Comparison of ENCODE assay signal across 8 cellular contexts in genomic region chr9:136787690-136788400, GRCh38. TPM values are rescaled to one million over a fixed set of nuclear protein-coding genes. Genes with fewer than 3 reads are reported as not detected.
DNase-seq lines count a peak whose midpoint lies in the region; ATAC-seq and TF ChIP-seq lines count a peak whose summit lies in the region.

No MANE protein-coding gene starts in this region.

- H3K9me2 ChIP-seq in Karpas-422 (replicated peaks; ENCODE audit: insufficient read depth, low read length) = no peaks in the 10 kb centered on the region

- H3K4me3 ChIP-seq in Karpas-422 (ENCODE audit: low read length) (no peak overlapping the region), RWPE2 (ENCODE audit: severe bottlenecking) (peak overlapping the region; percentile 17), psoas muscle (no peak overlapping the region)

- DNase-seq in D341Med (ENCODE audit: low spot score) (peak; percentile 79), Karpas-422 (peak; percentile 90), RWPE2 (ENCODE audit: low spot score) (peak; percentile 68), Right ventricle myocardium superior (peak; percentile 75), psoas muscle (peak; percentile 55 to 77)
- DNase-seq in activated naive CD4-positive, alpha-beta T cell treated with anti-CD3 and anti-CD28 coated beads for 36 hours = peak; percentile 77

- H3K79me2 ChIP-seq in Karpas-422 (ENCODE audit: low read length) = peaks cover 3% of the 10 kb centered on the region; the same call in 1 of the 2 replicates

- peaks cover 10% of the 10 kb centered on the region for H4K20me1 ChIP-seq in Karpas-422 (ENCODE audit: insufficient read depth, low read depth, low read length)

- H3K36me3 ChIP-seq in Karpas-422 (ENCODE audit: insufficient read depth, low read length) (no peaks in the 10 kb centered on the region), RWPE2 (ENCODE audit: low read depth) (peaks cover 8% of the 10 kb centered on the region), psoas muscle (ENCODE audit: insufficient read depth in 1 of 2, low read depth in 1 of 2) (peaks cover 0 to 4% of the 10 kb centered on the region in 2 donors)

- H3K4me2 ChIP-seq in Karpas-422 (ENCODE audit: low read depth, low read length, poor library complexity, severe bottlenecking) = peak overlapping the region; percentile 28

- H3K36me3 Mint-ChIP-seq in activated naive CD4-positive, alpha-beta T cell treated with anti-CD3 and anti-CD28 coated beads for 36 hours (ENCODE audit: low read depth) = no peaks in the 10 kb centered on the region

- H2AFZ ChIP-seq in Karpas-422 (ENCODE audit: low read length) = no peak overlapping the region

- no peak overlapping the region for H3K9ac ChIP-seq in Karpas-422 (ENCODE audit: low read length)

- H3K27me3 Mint-ChIP-seq in activated naive CD4-positive, alpha-beta T cell treated with anti-CD3 and anti-CD28 coated beads for 36 hours (ENCODE audit: low read depth) = no peaks in the 10 kb centered on the region

- H3K4me3 Mint-ChIP-seq in activated naive CD4-positive, alpha-beta T cell treated with anti-CD3 and anti-CD28 coated beads for 36 hours = no peak overlapping the region

- H3K27ac ChIP-seq in Karpas-422 (ENCODE audit: low read length) (no peak overlapping the region), RWPE2 (ENCODE audit: poor library complexity, severe bottlenecking) (no peak overlapping the region), psoas muscle (no peak overlapping the region)

- H3K4me1 ChIP-seq in Karpas-422 (ENCODE audit: low read length) (peaks cover 27% of the 10 kb centered on the region), RWPE2 (ENCODE audit: insufficient read depth, poor library complexity, severe bottlenecking) (peaks cover 9% of the 10 kb centered on the region), psoas muscle (peaks cover 21% of the 10 kb centered on the region)

- H3K9me3 ChIP-seq in Karpas-422 (ENCODE audit: low read length) (no peaks in the 10 kb centered on the region), RWPE2 (ENCODE audit: severe bottlenecking) (no peaks in the 10 kb centered on the region), psoas muscle (no peaks in the 10 kb centered on the region)

- intact Hi-C loops in activated naive CD4-positive, alpha-beta T cell treated with anti-CD3 and anti-CD28 coated beads for 36 hours (cut with micrococcal nuclease) = loop anchor here (1.0 kb wide), 3 partner anchors 59 to 247 kb away; no protein-coding TSS in a partner anchor
- intact Hi-C loops in Right ventricle myocardium superior (cut with DNase I) = loop anchor here (1.0 kb wide), 1 partner anchor 247 kb away; no protein-coding TSS in a partner anchor
- intact Hi-C loops in psoas muscle (cut with DNase I) = loop anchor here (1.0 to 10.0 kb wide), 3 partner anchors 247 to 277 kb away; no protein-coding TSS in a partner anchor

- TF ChIP-seq CTCF in RWPE2 (IDR thresholded peaks at IDR 0.05; ENCODE audit: poor library complexity, severe bottlenecking) (peak; percentile 92), psoas muscle (IDR thresholded peaks at IDR 0.05) (peak; percentile 90)

- H3K27me3 ChIP-seq in Karpas-422 (ENCODE audit: low read length) (no peaks in the 10 kb centered on the region), RWPE2 (ENCODE audit: insufficient read depth, poor library complexity, severe bottlenecking) (no peaks in the 10 kb centered on the region), psoas muscle (ENCODE audit: insufficient read depth in 3 of 3, low read length in 2 of 3) (no peaks in the 10 kb centered on the region)

- CTCF ChIA-PET in activated naive CD4-positive, alpha-beta T cell treated with anti-CD3 and anti-CD28 coated beads for 36 hours (lab: Charles Lee) = interaction anchor here (0.6 to 4.3 kb wide), 12 partner anchors 8 to 308 kb away, joined by 3 to 27 read pairs (median 4); partner anchors contain the start of genes AJM1 and RABL6

- H3K4me1 Mint-ChIP-seq in activated naive CD4-positive, alpha-beta T cell treated with anti-CD3 and anti-CD28 coated beads for 36 hours (ENCODE audit: low read depth) = peaks cover 21% of the 10 kb centered on the region

- WGBS in psoas muscle, 3 donors = 20 to 23% (median 21%) methylated on average over 21 of the region's 21 CpGs

- H3K27ac Mint-ChIP-seq in activated naive CD4-positive, alpha-beta T cell treated with anti-CD3 and anti-CD28 coated beads for 36 hours = no peak overlapping the region

- H3K9me3 Mint-ChIP-seq in activated naive CD4-positive, alpha-beta T cell treated with anti-CD3 and anti-CD28 coated beads for 36 hours = no peaks in the 10 kb centered on the region

- ATAC-seq in RWPE2 (ENCODE audit: low read depth) = no peak
- ATAC-seq in Right ventricle myocardium superior (ENCODE audit: poor library complexity) = no peak
- no peak for ATAC-seq in psoas muscle
- no peak for ATAC-seq in HG02870 (IDR thresholded peaks at IDR 0.05; ENCODE audit: unreplicated experiment)
- no peak for ATAC-seq in GM21717 (IDR thresholded peaks at IDR 0.05; ENCODE audit: unreplicated experiment)

RNA-seq across cellular contexts. Expression of gene TMEM141, which starts 3.3 kb away (rescaled TPM):
- total RNA-seq in Karpas-422 (2014; rRNA removed; shearing (Covaris generic); ENCODE audit: low replicate concordance) = 20.5 and 61.8 TPM in 2 replicates
- 10 to 100 TPM; 38.1 to 39.6 TPM for total RNA-seq in activated naive CD4-positive, alpha-beta T cell treated with anti-CD3 and anti-CD28 coated beads for 36 hours
- 70.9 TPM for total RNA-seq in Right ventricle myocardium superior
- 10 to 100 TPM; 32.0 to 49.1 (median 45.9) TPM for total RNA-seq in psoas muscle
- polyA plus RNA-seq in psoas muscle = 10 to 100 TPM; 49.3 to 89.1 (median 65.1) TPM

RNA-seq across cellular contexts. Expression of gene CCDC183, which starts 8.3 kb away (rescaled TPM):
- total RNA-seq in Karpas-422 (2014; rRNA removed; shearing (Covaris generic); ENCODE audit: low replicate concordance) = 1.6 TPM in 1 of 2 replicates, not detected in the other
- total RNA-seq in activated naive CD4-positive, alpha-beta T cell treated with anti-CD3 and anti-CD28 coated beads for 36 hours = under 1 TPM; 0.38 to 0.47 TPM
- total RNA-seq in Right ventricle myocardium superior (1.5 TPM), psoas muscle (not detected)
- under 1 TPM in 2 of 3 donors, not detected in 1; 0.03 to 0.08 TPM for polyA plus RNA-seq in psoas muscle

RNA-seq across cellular contexts. Expression of gene RABL6, which starts 19.9 kb away (rescaled TPM):
- 43.1 and 78.1 TPM in 2 replicates for total RNA-seq in Karpas-422 (2014; rRNA removed; shearing (Covaris generic); ENCODE audit: low replicate concordance)
- total RNA-seq in activated naive CD4-positive, alpha-beta T cell treated with anti-CD3 and anti-CD28 coated beads for 36 hours = 10 to 100 TPM; 74.9 to 82.7 TPM
- total RNA-seq in Right ventricle myocardium superior (68.0 TPM), psoas muscle (10 to 100 TPM; 74.4 to 90.5 (median 88.3) TPM)
- 10 to 100 TPM; 73.0 to 82.5 (median 75.4) TPM for polyA plus RNA-seq in psoas muscle

RNA-seq across cellular contexts. Expression of gene LCN15, which starts 23.5 kb away (rescaled TPM):
- not detected in 2 replicates for total RNA-seq in Karpas-422 (2014; rRNA removed; shearing (Covaris generic); ENCODE audit: low replicate concordance)
- total RNA-seq in activated naive CD4-positive, alpha-beta T cell treated with anti-CD3 and anti-CD28 coated beads for 36 hours = not detected
- total RNA-seq in Right ventricle myocardium superior (not detected), psoas muscle (under 1 TPM in 1 of 4 donors, not detected in 3; 0.22 TPM)
- polyA plus RNA-seq in psoas muscle = 1 to 10 TPM in 1 of 3 donors, under 1 TPM in 1, not detected in 1; 0.14 to 1.4 TPM

RNA-seq across cellular contexts. Expression of gene LCN8, which starts 29.8 kb away (rescaled TPM):
- total RNA-seq in Karpas-422 (2014; rRNA removed; shearing (Covaris generic); ENCODE audit: low replicate concordance) = not detected in 2 replicates
- total RNA-seq in activated naive CD4-positive, alpha-beta T cell treated with anti-CD3 and anti-CD28 coated beads for 36 hours = not detected
- not detected for total RNA-seq in Right ventricle myocardium superior
- total RNA-seq in psoas muscle = 1 to 10 TPM in 1 of 4 donors, under 1 TPM in 2, not detected in 1; 0.44 to 1.5 (median 0.50) TPM
- polyA plus RNA-seq in psoas muscle = under 1 TPM in 2 of 3 donors, not detected in 1; 0.16 to 0.17 TPM
